In genomic region chr9:128704356-128704670, GRCh38 we compare ENCODE assay signal across 14 cellular contexts. TPM values are rescaled to one million over a fixed set of nuclear protein-coding genes. Genes with fewer than 3 reads are reported as not detected.
DNase-seq lines count a peak whose midpoint lies in the region; ATAC-seq, FAIRE-seq and TF ChIP-seq lines count a peak whose summit lies in the region.
"Had no signal": no experiment of that assay in that cellular context is flagged by ENCODE, and none has a peak within 500 bp of the region (broad histone marks: within the 10 kb centered on the region; RNA-seq: fewer than 3 reads in every experiment).

No MANE protein-coding gene starts in this region.

- 98% methylated on average over 5 of the region's 5 CpGs for WGBS in K562 (ENCODE audit: insufficient coverage, low coverage, missing lambda C conversion rate)

- no peaks in the 10 kb centered on the region for H3K27me3 Mint-ChIP-seq in naive B cell

- no peak overlapping the region for H3K4me2 ChIP-seq in K562 (ENCODE audit: insufficient read depth, low read length)

- FAIRE-seq in K562 (lab: Jason Lieb, UNC): no peak

- no peaks in the 10 kb centered on the region for H3K36me3 Mint-ChIP-seq in naive B cell

- TF ChIP-seq POLR2A in K562 (conservative IDR thresholded peaks at IDR 0.05): no peak

- H3K4me3 ChIP-seq in left ventricle myocardium inferior (peak overlapping the region; percentile 96), K562 (no peak overlapping the region; the same call in 1 of the 2 replicates), upper lobe of right lung (peak overlapping the region; percentile 77)

- H3K27me3 ChIP-seq in left ventricle myocardium inferior (ENCODE audit: low read depth) (no peaks in the 10 kb centered on the region), K562 (ENCODE audit: control insufficient read depth in 2 of 2, insufficient read depth in 2 of 2, low read length in 2 of 2) (no peaks in the 10 kb centered on the region), upper lobe of right lung (no peaks in the 10 kb centered on the region)

- no TSS peak for BruUV-seq in K562 (replicated peaks; lab: Mats Ljungman, UMichigan)

- ATAC-seq in Right ventricle myocardium superior (ENCODE audit: poor library complexity) (no peak), K562 (no peak), naive B cell (ENCODE audit: low read depth in 2 of 2) (no peak), upper lobe of right lung (no peak), HG02938 (IDR thresholded peaks at IDR 0.05; ENCODE audit: unreplicated experiment) (no peak), GM21528 (IDR thresholded peaks at IDR 0.05; ENCODE audit: low FRiP score, unreplicated experiment) (no peak)
- ATAC-seq: Panc1 had no signal

- H3K9me3 Mint-ChIP-seq in naive B cell: no peaks in the 10 kb centered on the region

- no peaks in the 10 kb centered on the region for H3K9me1 ChIP-seq in K562 (ENCODE audit: control insufficient read depth, insufficient read depth, low read length)

- no peak for TF ChIP-seq RAD21 in K562 (CRISPR knock-in tag; conservative IDR thresholded peaks at IDR 0.05 in 1 of 2, IDR thresholded peaks at IDR 0.05 in 1 of 2)

- H3K4me3 Mint-ChIP-seq in naive B cell: peak overlapping the region in 7 of 8 donors; percentile 29 to 90 (median 81)

- POLR2A ChIA-PET in K562 (lab: Yijun Ruan, JAX): interaction anchor here (0.5 to 2.3 kb wide), 3 partner anchors 10 to 261 kb away, joined by 3 to 9 read pairs (median 3); no protein-coding TSS in a partner anchor

- H3K4me1 Mint-ChIP-seq in naive B cell: peaks cover 16% of the 10 kb centered on the region in 3 donors

- H3K9ac ChIP-seq in K562 (ENCODE audit: insufficient read depth in 1 of 2, low read depth in 2 of 2, low read length in 2 of 2): peak overlapping the region; percentile 87 to 96; a peak in 2 of 4 replicates

- DNase-seq in left ventricle myocardium inferior (no peak), Right ventricle myocardium superior (no peak), K562 (ENCODE audit: extremely low read depth in 1 of 4, low spot score in 3 of 4) (no peak), naive B cell (no peak), upper lobe of right lung (peak; percentile 48)
- no peak for DNase-seq in stimulated activated CD4-positive, alpha-beta T cell treated with anti-CD3 and anti-CD28 coated beads, Interleukin-4, amount 100 ng/mL, for 24 hours
- DNase-seq: effector CD4-positive, alpha-beta T cell; GDM1; kidney glomerular epithelial cell; NCI-H1417 treated with DMSO at 0.1 percent for 48 hours; NCI-H510A had no signal

- peak overlapping the region; percentile 96 for H3K27ac ChIP-seq in left ventricle myocardium inferior (replicated peaks)
- no peak overlapping the region for H3K27ac ChIP-seq in K562 (ENCODE audit: extremely low read depth, low read depth, low read length)
- peak overlapping the region; percentile 80 for H3K27ac ChIP-seq in upper lobe of right lung

- no peaks in the 10 kb centered on the region for H3K9me3 ChIP-seq in left ventricle myocardium inferior (replicated peaks)
- H3K9me3 ChIP-seq in K562 (replicated peaks; ENCODE audit: control insufficient read depth, insufficient read depth, low read depth, low read length): no peaks in the 10 kb centered on the region
- no peaks in the 10 kb centered on the region for H3K9me3 ChIP-seq in upper lobe of right lung

- no peaks in the 10 kb centered on the region for H4K20me1 ChIP-seq in K562 (replicated peaks; ENCODE audit: control insufficient read depth, insufficient read depth, low read length)

- TF ChIP-seq EP300 in K562 (IDR thresholded peaks at IDR 0.05; ENCODE audit: low read length): no peak

- in situ Hi-C loops in K562 (cut with MboI): no loop called here

- H3K79me2 ChIP-seq in K562 (ENCODE audit: control insufficient read depth, insufficient read depth, low read length): peaks cover 24% of the 10 kb centered on the region

- TF ChIP-seq CTCF in left ventricle myocardium inferior (IDR thresholded peaks at IDR 0.05; ENCODE audit: borderline replicate concordance): no peak
- TF ChIP-seq CTCF in K562 (IDR thresholded peaks at IDR 0.05 in 2 of 3, conservative IDR thresholded peaks at IDR 0.05 in 1 of 3; ENCODE audit: insufficient read depth in 2 of 3, low read depth in 1 of 3, low read length in 3 of 3): no peak
- no peak for TF ChIP-seq CTCF in upper lobe of right lung (IDR thresholded peaks at IDR 0.05)

- CTCF ChIA-PET in K562 (lab: Yijun Ruan, JAX; ENCODE audit: low intra/inter-chr PET ratio): interaction anchor here (0.6 kb wide), 1 partner anchor 1133 kb away, joined by 3 read pairs; no protein-coding TSS in a partner anchor

- peaks cover 33% of the 10 kb centered on the region for H3K4me1 ChIP-seq in left ventricle myocardium inferior
- H3K4me1 ChIP-seq in K562 (replicated peaks in 1 of 2; ENCODE audit: control insufficient read depth in 2 of 2, insufficient read depth in 2 of 2, low read length in 2 of 2): peaks cover 9 to 43% of the 10 kb centered on the region in 2 experiments
- H3K4me1 ChIP-seq in upper lobe of right lung: peaks cover 9% of the 10 kb centered on the region

- H3K27ac Mint-ChIP-seq in naive B cell: no peak overlapping the region

- H3K36me3 ChIP-seq in left ventricle myocardium inferior (peaks cover 4% of the 10 kb centered on the region), K562 (ENCODE audit: control insufficient read depth, insufficient read depth, low read length) (peaks cover 41% of the 10 kb centered on the region; the same call in 2 of the 3 replicates), upper lobe of right lung (no peaks in the 10 kb centered on the region)

- no peak overlapping the region for H2AFZ ChIP-seq in K562 (ENCODE audit: low read depth, low read length)

- intact Hi-C loops in left ventricle myocardium inferior (cut with micrococcal nuclease): no loop called here
- intact Hi-C loops in Right ventricle myocardium superior (cut with DNase I): no loop called here
- intact Hi-C loops in K562 (cut with micrococcal nuclease): loop anchor here (5.0 kb wide), 1 partner anchor 57 kb away; no protein-coding TSS in a partner anchor
- intact Hi-C loops in upper lobe of right lung (cut with DNase I): no loop called here

RNA-seq across cellular contexts. Expression of gene PKN3, which starts 2.0 kb away (rescaled TPM):
- total RNA-seq in left ventricle myocardium inferior: 6.3 TPM
- total RNA-seq in Right ventricle myocardium superior: 5.7 TPM
- total RNA-seq in K562 (2011; cell fraction: chromatin; rRNA removed; ENCODE audit: low replicate concordance): 45.1 and 101 TPM in 2 replicates
- total RNA-seq in K562 (2011; cell fraction: nucleolus; rRNA removed): 76.3 and 95.7 TPM in 2 replicates
- 27.9 and 53.6 TPM in 2 replicates for total RNA-seq in K562 (2011; cell fraction: nucleoplasm; rRNA removed)
- 29.4 and 42.4 TPM in 2 replicates for total RNA-seq in K562 (2014; rRNA removed)
- total RNA-seq in K562 (2014; rRNA removed; fragmentation: Illumina TruSeq; extraction: Trizol): 10.6 and 16.2 TPM in 2 replicates
- total RNA-seq in K562 (2015; rRNA removed; fragmentation: Illumina TruSeq; extraction: Trizol): 17.5 and 19.7 TPM in 2 replicates
- 40.3 and 41.3 TPM in 2 replicates for total RNA-seq in K562 (2021)
- polyA plus RNA-seq in K562 (2011; rRNA removed): 24.5 and 25.4 TPM in 2 replicates
- 25.0 and 47.2 TPM in 2 replicates for polyA plus RNA-seq in K562 (2011; cell fraction: cytosol; rRNA removed)
- polyA plus RNA-seq in K562 (2011; cell fraction: nucleus; rRNA removed): 80.6 and 118 TPM in 2 replicates
- polyA plus RNA-seq in K562 (2012): 28.4 and 42.0 TPM in 2 replicates
- polyA plus RNA-seq in K562 (2014; fragmentation: Illumina TruSeq; extraction: Trizol): 19.7 and 28.3 TPM in 2 replicates
- 1 to 10 TPM in 1 of 2 experiments, under 1 TPM in 1; 0.82 to 1.4 TPM for polyA plus RNA-seq in K562 (2014; fragmentation: Nextera tagmentation; extraction: Ambion mirVana)
- polyA plus RNA-seq in K562 (2014; rRNA removed): 48.9 and 49.2 TPM in 2 replicates
- polyA minus RNA-seq in K562 (2011; rRNA and poly(A)+ RNA removed): 9.4 and 18.7 TPM in 2 replicates
- 23.5 and 24.5 TPM in 2 replicates for polyA minus RNA-seq in K562 (2011; cell fraction: cytosol; rRNA and poly(A)+ RNA removed)
- polyA minus RNA-seq in K562 (2011; cell fraction: nucleus; rRNA and poly(A)+ RNA removed): 12.1 and 13.3 TPM in 2 replicates
- polyA plus RNA-seq in naive B cell (ENCODE audit: low read depth in 6 of 6): under 1 TPM in 5 of 6 donors, not detected in 1; 0.12 to 0.92 (median 0.50) TPM
- total RNA-seq in upper lobe of right lung: 13.4 TPM

RNA-seq across cellular contexts. Expression of gene SET, which starts 15.3 kb away (rescaled TPM):
- total RNA-seq in left ventricle myocardium inferior (168 TPM), Right ventricle myocardium superior (167 TPM), K562 (2014; rRNA removed) (887 and 1,071 TPM in 2 replicates), K562 (2014; rRNA removed; fragmentation: Illumina TruSeq; extraction: Trizol) (1,328 and 1,534 TPM in 2 replicates), K562 (2015; rRNA removed; fragmentation: Illumina TruSeq; extraction: Trizol) (1,335 and 1,447 TPM in 2 replicates), K562 (2021) (840 and 907 TPM in 2 replicates), upper lobe of right lung (227 TPM)
- 148 and 241 TPM in 2 replicates for total RNA-seq in K562 (2011; cell fraction: chromatin; rRNA removed; ENCODE audit: low replicate concordance)
- total RNA-seq in K562 (2011; cell fraction: nucleolus; rRNA removed): 111 and 117 TPM in 2 replicates
- total RNA-seq in K562 (2011; cell fraction: nucleoplasm; rRNA removed): 183 and 259 TPM in 2 replicates
- polyA plus RNA-seq in K562 (2011; rRNA removed) (308 and 520 TPM in 2 replicates), K562 (2014; fragmentation: Illumina TruSeq; extraction: Trizol) (886 and 1,006 TPM in 2 replicates), K562 (2014; fragmentation: Nextera tagmentation; extraction: Ambion mirVana) (100 to 1,000 TPM; 404 to 534 TPM), K562 (2014; rRNA removed) (609 and 622 TPM in 2 replicates), naive B cell (ENCODE audit: low read depth in 6 of 6) (100 to 1,000 TPM; 186 to 306 (median 222) TPM)
- polyA plus RNA-seq in K562 (2011; cell fraction: cytosol; rRNA removed): 84.3 and 133 TPM in 2 replicates
- 138 and 148 TPM in 2 replicates for polyA plus RNA-seq in K562 (2011; cell fraction: nucleus; rRNA removed)
- polyA plus RNA-seq in K562 (2012): 556 and 791 TPM in 2 replicates
- polyA minus RNA-seq in K562 (2011; rRNA and poly(A)+ RNA removed): 1,021 and 1,119 TPM in 2 replicates
- 256 and 383 TPM in 2 replicates for polyA minus RNA-seq in K562 (2011; cell fraction: cytosol; rRNA and poly(A)+ RNA removed)
- polyA minus RNA-seq in K562 (2011; cell fraction: nucleus; rRNA and poly(A)+ RNA removed): 100 and 155 TPM in 2 replicates

RNA-seq across cellular contexts. Expression of gene ZDHHC12, which starts 19.6 kb away (rescaled TPM):
- total RNA-seq in left ventricle myocardium inferior (6.3 TPM), Right ventricle myocardium superior (5.4 TPM), K562 (2014; rRNA removed) (38.0 and 57.7 TPM in 2 replicates), K562 (2014; rRNA removed; fragmentation: Illumina TruSeq; extraction: Trizol) (1.1 and 1.9 TPM in 2 replicates), K562 (2015; rRNA removed; fragmentation: Illumina TruSeq; extraction: Trizol) (18.7 and 19.1 TPM in 2 replicates), K562 (2021) (28.7 and 30.3 TPM in 2 replicates), upper lobe of right lung (28.2 TPM)
- 7.1 and 18.4 TPM in 2 replicates for total RNA-seq in K562 (2011; cell fraction: chromatin; rRNA removed; ENCODE audit: low replicate concordance)
- total RNA-seq in K562 (2011; cell fraction: nucleolus; rRNA removed): 35.0 and 36.5 TPM in 2 replicates
- total RNA-seq in K562 (2011; cell fraction: nucleoplasm; rRNA removed): 22.9 and 31.1 TPM in 2 replicates
- polyA plus RNA-seq in K562 (2011; rRNA removed) (13.8 and 24.8 TPM in 2 replicates), K562 (2014; fragmentation: Illumina TruSeq; extraction: Trizol) (6.8 and 27.8 TPM in 2 replicates), K562 (2014; fragmentation: Nextera tagmentation; extraction: Ambion mirVana) (1 to 10 TPM in 1 of 2 experiments, under 1 TPM in 1; 0.21 to 4.3 TPM), K562 (2014; rRNA removed) (31.7 TPM in 2 replicates), naive B cell (ENCODE audit: low read depth in 6 of 6) (10 to 100 TPM; 17.9 to 47.6 (median 43.2) TPM)
- polyA plus RNA-seq in K562 (2011; cell fraction: cytosol; rRNA removed): 30.4 and 84.8 TPM in 2 replicates
- polyA plus RNA-seq in K562 (2011; cell fraction: nucleus; rRNA removed): 32.5 and 45.8 TPM in 2 replicates
- 31.0 and 52.7 TPM in 2 replicates for polyA plus RNA-seq in K562 (2012)
- polyA minus RNA-seq in K562 (2011; rRNA and poly(A)+ RNA removed): 3.4 and 6.5 TPM in 2 replicates
- 21.7 and 30.2 TPM in 2 replicates for polyA minus RNA-seq in K562 (2011; cell fraction: cytosol; rRNA and poly(A)+ RNA removed)
- polyA minus RNA-seq in K562 (2011; cell fraction: nucleus; rRNA and poly(A)+ RNA removed): 5.8 and 6.1 TPM in 2 replicates

RNA-seq across cellular contexts. Expression of gene DYNC2I2, which starts 47.7 kb away (rescaled TPM):
- total RNA-seq in left ventricle myocardium inferior (32.7 TPM), Right ventricle myocardium superior (40.0 TPM), K562 (2014; rRNA removed) (249 and 283 TPM in 2 replicates), K562 (2014; rRNA removed; fragmentation: Illumina TruSeq; extraction: Trizol) (16.0 and 21.6 TPM in 2 replicates), K562 (2015; rRNA removed; fragmentation: Illumina TruSeq; extraction: Trizol) (69.5 and 71.3 TPM in 2 replicates), K562 (2021) (131 and 144 TPM in 2 replicates), upper lobe of right lung (37.3 TPM)
- 27.2 and 132 TPM in 2 replicates for total RNA-seq in K562 (2011; cell fraction: chromatin; rRNA removed; ENCODE audit: low replicate concordance)
- total RNA-seq in K562 (2011; cell fraction: nucleolus; rRNA removed): 174 and 202 TPM in 2 replicates
- total RNA-seq in K562 (2011; cell fraction: nucleoplasm; rRNA removed): 76.1 and 76.9 TPM in 2 replicates
- polyA plus RNA-seq in K562 (2011; rRNA removed) (70.0 and 85.8 TPM in 2 replicates), K562 (2014; fragmentation: Illumina TruSeq; extraction: Trizol) (36.3 and 76.9 TPM in 2 replicates), K562 (2014; fragmentation: Nextera tagmentation; extraction: Ambion mirVana) (1 to 10 TPM; 1.5 to 2.3 TPM), K562 (2014; rRNA removed) (165 and 184 TPM in 2 replicates), naive B cell (ENCODE audit: low read depth in 6 of 6) (10 to 100 TPM; 36.8 to 76.4 (median 49.7) TPM)
- polyA plus RNA-seq in K562 (2011; cell fraction: cytosol; rRNA removed): 110 and 264 TPM in 2 replicates
- 270 and 451 TPM in 2 replicates for polyA plus RNA-seq in K562 (2011; cell fraction: nucleus; rRNA removed)
- polyA plus RNA-seq in K562 (2012): 106 and 139 TPM in 2 replicates
- 16.9 and 31.4 TPM in 2 replicates for polyA minus RNA-seq in K562 (2011; rRNA and poly(A)+ RNA removed)
- 70.6 and 79.0 TPM in 2 replicates for polyA minus RNA-seq in K562 (2011; cell fraction: cytosol; rRNA and poly(A)+ RNA removed)
- 78.6 and 83.6 TPM in 2 replicates for polyA minus RNA-seq in K562 (2011; cell fraction: nucleus; rRNA and poly(A)+ RNA removed)
